In the genomic region with DNA sequence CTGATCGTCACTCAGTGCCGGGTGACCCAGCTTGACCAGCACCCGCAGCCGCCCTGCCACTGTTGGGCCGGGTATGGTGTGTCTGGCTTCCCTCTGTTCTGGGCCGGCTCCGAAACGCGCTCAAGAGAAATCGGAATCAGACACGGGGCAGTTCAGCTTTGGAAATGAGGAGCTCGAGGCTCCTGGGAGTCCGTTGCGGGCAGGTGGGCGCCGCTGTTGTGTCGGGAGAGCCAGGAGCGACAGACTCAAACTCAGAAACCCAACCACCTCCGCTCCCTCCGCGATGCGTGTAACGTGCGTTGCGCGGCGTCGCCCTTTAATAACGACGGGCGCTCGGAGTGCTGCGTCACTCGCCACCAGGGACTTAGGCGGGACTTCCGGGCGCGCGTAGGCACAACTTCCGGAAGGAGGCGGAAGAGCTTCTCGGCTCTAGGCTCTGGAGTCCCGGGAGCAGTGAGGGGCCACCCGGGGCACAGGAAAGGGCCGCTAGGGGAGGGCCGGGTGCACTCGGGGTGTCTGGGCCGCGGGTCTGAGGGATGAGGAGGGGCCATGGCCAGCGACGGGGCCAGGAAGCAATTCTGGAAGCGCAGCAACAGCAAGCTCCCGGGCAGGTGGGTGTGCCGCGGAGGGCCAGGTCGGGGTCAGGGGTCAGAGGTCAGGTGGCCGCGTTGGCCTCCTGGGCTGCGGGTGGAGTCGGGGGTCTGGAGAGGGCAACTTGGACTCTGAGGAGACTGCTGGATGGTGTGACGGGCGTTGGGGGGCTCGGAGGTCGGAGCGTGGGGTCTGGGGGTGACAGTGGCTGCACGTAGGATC, we compare ENCODE assay signal across 1 cellular context.
A peak's percentile ranks its signal among the peaks of the same experiment; 100 is the strongest.
TF ChIP-seq lines count a peak whose summit lies in the region.

A gene with protein sequence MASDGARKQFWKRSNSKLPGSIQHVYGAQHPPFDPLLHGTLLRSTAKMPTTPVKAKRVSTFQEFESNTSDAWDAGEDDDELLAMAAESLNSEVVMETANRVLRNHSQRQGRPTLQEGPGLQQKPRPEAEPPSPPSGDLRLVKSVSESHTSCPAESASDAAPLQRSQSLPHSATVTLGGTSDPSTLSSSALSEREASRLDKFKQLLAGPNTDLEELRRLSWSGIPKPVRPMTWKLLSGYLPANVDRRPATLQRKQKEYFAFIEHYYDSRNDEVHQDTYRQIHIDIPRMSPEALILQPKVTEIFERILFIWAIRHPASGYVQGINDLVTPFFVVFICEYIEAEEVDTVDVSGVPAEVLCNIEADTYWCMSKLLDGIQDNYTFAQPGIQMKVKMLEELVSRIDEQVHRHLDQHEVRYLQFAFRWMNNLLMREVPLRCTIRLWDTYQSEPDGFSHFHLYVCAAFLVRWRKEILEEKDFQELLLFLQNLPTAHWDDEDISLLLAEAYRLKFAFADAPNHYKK (plus strand): TSS at position 413 of the 813 bp plus-strand sequence. CDS start 137 bp downstream, at position 550.

TF ChIP-seq in HepG2, 621 proteins besides CTCF, POLR2A, EP300 and RAD21 (continued from another document and continues in another):
- TF ChIP-seq, protein P1, sequence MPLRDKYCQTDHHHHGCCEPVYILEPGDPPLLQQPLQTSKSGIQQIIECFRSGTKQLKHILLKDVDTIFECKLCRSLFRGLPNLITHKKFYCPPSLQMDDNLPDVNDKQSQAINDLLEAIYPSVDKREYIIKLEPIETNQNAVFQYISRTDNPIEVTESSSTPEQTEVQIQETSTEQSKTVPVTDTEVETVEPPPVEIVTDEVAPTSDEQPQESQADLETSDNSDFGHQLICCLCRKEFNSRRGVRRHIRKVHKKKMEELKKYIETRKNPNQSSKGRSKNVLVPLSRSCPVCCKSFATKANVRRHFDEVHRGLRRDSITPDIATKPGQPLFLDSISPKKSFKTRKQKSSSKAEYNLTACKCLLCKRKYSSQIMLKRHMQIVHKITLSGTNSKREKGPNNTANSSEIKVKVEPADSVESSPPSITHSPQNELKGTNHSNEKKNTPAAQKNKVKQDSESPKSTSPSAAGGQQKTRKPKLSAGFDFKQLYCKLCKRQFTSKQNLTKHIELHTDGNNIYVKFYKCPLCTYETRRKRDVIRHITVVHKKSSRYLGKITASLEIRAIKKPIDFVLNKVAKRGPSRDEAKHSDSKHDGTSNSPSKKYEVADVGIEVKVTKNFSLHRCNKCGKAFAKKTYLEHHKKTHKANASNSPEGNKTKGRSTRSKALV (CRISPR knock-in tag; IDR thresholded peaks at IDR 0.05) = 0 out of 2 replicates have a peak, but pooled peaks have one; percentile 41
- TF ChIP-seq, protein P2, sequence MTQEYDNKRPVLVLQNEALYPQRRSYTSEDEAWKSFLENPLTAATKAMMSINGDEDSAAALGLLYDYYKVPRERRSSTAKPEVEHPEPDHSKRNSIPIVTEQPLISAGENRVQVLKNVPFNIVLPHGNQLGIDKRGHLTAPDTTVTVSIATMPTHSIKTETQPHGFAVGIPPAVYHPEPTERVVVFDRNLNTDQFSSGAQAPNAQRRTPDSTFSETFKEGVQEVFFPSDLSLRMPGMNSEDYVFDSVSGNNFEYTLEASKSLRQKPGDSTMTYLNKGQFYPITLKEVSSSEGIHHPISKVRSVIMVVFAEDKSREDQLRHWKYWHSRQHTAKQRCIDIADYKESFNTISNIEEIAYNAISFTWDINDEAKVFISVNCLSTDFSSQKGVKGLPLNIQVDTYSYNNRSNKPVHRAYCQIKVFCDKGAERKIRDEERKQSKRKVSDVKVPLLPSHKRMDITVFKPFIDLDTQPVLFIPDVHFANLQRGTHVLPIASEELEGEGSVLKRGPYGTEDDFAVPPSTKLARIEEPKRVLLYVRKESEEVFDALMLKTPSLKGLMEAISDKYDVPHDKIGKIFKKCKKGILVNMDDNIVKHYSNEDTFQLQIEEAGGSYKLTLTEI (CRISPR knock-in tag; conservative IDR thresholded peaks at IDR 0.05) = no peak
- TF ChIP-seq SOX6 (IDR thresholded peaks at IDR 0.05) (no peak), SOX6 (CRISPR knock-in tag; IDR thresholded peaks at IDR 0.05) (peak; percentile 59; the same call in 1 of the 2 replicates), SAP130 (CRISPR knock-in tag; IDR thresholded peaks at IDR 0.05; ENCODE audit: low read depth) (peak; percentile 99), ZMYM2 (CRISPR knock-in tag; IDR thresholded peaks at IDR 0.05) (peak; percentile 53; the same call in 1 of the 2 replicates), NR2F2 (IDR thresholded peaks at IDR 0.05; ENCODE audit: borderline replicate concordance, low read depth) (peak; percentile 91), ZFY (CRISPR knock-in tag; IDR thresholded peaks at IDR 0.05) (peak; percentile 86), BHLHE40 (IDR thresholded peaks at IDR 0.05; ENCODE audit: low read length) (peak; percentile 69), PLRG1 (conservative IDR thresholded peaks at IDR 0.05) (no peak), ZNF251 (CRISPR knock-in tag; IDR thresholded peaks at IDR 0.05) (no peak), TARDBP (CRISPR knock-in tag; IDR thresholded peaks at IDR 0.05) (peak; percentile 87), ZFP36L2 (CRISPR knock-in tag; IDR thresholded peaks at IDR 0.05) (peak; percentile 80; the same call in 1 of the 2 replicates), NR2F1 (CRISPR knock-in tag; IDR thresholded peaks at IDR 0.05) (peak; percentile 91 to 99), SIN3B (IDR thresholded peaks at IDR 0.05; ENCODE audit: low read length) (peak; percentile 85), NFKBIZ (CRISPR knock-in tag; IDR thresholded peaks at IDR 0.05) (0 out of 2 replicates have a peak, but pooled peaks have one; percentile 54), BORCS8-MEF2B (CRISPR knock-in tag; IDR thresholded peaks at IDR 0.05) (peak; percentile 48; the same call in 1 of the 2 replicates), ZNF343 (CRISPR knock-in tag; IDR thresholded peaks at IDR 0.05) (no peak), RBFOX2 (IDR thresholded peaks at IDR 0.05; ENCODE audit: low read depth, low read length) (peak; percentile 99), MTA1 (CRISPR knock-in tag; IDR thresholded peaks at IDR 0.05; ENCODE audit: borderline replicate concordance) (peak; percentile 50; the same call in 1 of the 2 replicates), SRSF4 (IDR thresholded peaks at IDR 0.05; ENCODE audit: low read depth, low read length, poor library complexity, severe bottlenecking) (no peak), ZFP62 (CRISPR knock-in tag; IDR thresholded peaks at IDR 0.05) (no peak), THAP11 (CRISPR knock-in tag; IDR thresholded peaks at IDR 0.05) (peak; percentile 93), ZNF446 (CRISPR knock-in tag; IDR thresholded peaks at IDR 0.05) (peak; percentile 30), TBL1XR1 (IDR thresholded peaks at IDR 0.05; ENCODE audit: borderline replicate concordance, low read length, partially characterized antibody) (peak; percentile 30), ZNF24 (IDR thresholded peaks at IDR 0.05) (no peak), NFKB2 (CRISPR knock-in tag; IDR thresholded peaks at IDR 0.05; ENCODE audit: borderline replicate concordance) (peak; percentile 77; the same call in 1 of the 2 replicates), CREB1 (IDR thresholded peaks at IDR 0.05) (peak; percentile 98), CREB1 (CRISPR knock-in tag; IDR thresholded peaks at IDR 0.05) (peak; percentile 99), KLF15 (CRISPR knock-in tag; IDR thresholded peaks at IDR 0.05; ENCODE audit: borderline replicate concordance) (no peak), ZNF501 (CRISPR knock-in tag; IDR thresholded peaks at IDR 0.05) (peak; percentile 89), GZF1 (CRISPR knock-in tag; IDR thresholded peaks at IDR 0.05) (no peak)
- TF ChIP-seq, protein P3, sequence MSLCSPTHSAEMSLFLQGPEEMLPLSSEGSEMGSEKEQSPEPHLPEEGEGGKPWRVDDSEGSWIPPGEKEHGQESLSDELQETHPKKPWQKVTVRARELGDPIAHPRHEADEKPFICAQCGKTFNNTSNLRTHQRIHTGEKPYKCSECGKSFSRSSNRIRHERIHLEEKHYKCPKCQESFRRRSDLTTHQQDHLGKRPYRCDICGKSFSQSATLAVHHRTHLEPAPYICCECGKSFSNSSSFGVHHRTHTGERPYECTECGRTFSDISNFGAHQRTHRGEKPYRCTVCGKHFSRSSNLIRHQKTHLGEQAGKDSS (CRISPR knock-in tag; IDR thresholded peaks at IDR 0.05; ENCODE audit: borderline replicate concordance, low read depth) = peak; percentile 67; the same call in 1 of the 2 replicates
- TF ChIP-seq, protein P4, sequence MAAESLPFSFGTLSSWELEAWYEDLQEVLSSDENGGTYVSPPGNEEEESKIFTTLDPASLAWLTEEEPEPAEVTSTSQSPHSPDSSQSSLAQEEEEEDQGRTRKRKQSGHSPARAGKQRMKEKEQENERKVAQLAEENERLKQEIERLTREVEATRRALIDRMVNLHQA (CRISPR knock-in tag; IDR thresholded peaks at IDR 0.05) = 0 out of 2 replicates have a peak, but pooled peaks have one; percentile 54
- TF ChIP-seq, protein P5, sequence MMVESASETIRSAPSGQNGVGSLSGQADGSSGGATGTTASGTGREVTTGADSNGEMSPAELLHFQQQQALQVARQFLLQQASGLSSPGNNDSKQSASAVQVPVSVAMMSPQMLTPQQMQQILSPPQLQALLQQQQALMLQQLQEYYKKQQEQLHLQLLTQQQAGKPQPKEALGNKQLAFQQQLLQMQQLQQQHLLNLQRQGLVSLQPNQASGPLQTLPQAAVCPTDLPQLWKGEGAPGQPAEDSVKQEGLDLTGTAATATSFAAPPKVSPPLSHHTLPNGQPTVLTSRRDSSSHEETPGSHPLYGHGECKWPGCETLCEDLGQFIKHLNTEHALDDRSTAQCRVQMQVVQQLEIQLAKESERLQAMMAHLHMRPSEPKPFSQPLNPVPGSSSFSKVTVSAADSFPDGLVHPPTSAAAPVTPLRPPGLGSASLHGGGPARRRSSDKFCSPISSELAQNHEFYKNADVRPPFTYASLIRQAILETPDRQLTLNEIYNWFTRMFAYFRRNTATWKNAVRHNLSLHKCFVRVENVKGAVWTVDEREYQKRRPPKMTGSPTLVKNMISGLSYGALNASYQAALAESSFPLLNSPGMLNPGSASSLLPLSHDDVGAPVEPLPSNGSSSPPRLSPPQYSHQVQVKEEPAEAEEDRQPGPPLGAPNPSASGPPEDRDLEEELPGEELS (CRISPR knock-in tag; IDR thresholded peaks at IDR 0.05) = peak; percentile 52
- TF ChIP-seq, protein P6, sequence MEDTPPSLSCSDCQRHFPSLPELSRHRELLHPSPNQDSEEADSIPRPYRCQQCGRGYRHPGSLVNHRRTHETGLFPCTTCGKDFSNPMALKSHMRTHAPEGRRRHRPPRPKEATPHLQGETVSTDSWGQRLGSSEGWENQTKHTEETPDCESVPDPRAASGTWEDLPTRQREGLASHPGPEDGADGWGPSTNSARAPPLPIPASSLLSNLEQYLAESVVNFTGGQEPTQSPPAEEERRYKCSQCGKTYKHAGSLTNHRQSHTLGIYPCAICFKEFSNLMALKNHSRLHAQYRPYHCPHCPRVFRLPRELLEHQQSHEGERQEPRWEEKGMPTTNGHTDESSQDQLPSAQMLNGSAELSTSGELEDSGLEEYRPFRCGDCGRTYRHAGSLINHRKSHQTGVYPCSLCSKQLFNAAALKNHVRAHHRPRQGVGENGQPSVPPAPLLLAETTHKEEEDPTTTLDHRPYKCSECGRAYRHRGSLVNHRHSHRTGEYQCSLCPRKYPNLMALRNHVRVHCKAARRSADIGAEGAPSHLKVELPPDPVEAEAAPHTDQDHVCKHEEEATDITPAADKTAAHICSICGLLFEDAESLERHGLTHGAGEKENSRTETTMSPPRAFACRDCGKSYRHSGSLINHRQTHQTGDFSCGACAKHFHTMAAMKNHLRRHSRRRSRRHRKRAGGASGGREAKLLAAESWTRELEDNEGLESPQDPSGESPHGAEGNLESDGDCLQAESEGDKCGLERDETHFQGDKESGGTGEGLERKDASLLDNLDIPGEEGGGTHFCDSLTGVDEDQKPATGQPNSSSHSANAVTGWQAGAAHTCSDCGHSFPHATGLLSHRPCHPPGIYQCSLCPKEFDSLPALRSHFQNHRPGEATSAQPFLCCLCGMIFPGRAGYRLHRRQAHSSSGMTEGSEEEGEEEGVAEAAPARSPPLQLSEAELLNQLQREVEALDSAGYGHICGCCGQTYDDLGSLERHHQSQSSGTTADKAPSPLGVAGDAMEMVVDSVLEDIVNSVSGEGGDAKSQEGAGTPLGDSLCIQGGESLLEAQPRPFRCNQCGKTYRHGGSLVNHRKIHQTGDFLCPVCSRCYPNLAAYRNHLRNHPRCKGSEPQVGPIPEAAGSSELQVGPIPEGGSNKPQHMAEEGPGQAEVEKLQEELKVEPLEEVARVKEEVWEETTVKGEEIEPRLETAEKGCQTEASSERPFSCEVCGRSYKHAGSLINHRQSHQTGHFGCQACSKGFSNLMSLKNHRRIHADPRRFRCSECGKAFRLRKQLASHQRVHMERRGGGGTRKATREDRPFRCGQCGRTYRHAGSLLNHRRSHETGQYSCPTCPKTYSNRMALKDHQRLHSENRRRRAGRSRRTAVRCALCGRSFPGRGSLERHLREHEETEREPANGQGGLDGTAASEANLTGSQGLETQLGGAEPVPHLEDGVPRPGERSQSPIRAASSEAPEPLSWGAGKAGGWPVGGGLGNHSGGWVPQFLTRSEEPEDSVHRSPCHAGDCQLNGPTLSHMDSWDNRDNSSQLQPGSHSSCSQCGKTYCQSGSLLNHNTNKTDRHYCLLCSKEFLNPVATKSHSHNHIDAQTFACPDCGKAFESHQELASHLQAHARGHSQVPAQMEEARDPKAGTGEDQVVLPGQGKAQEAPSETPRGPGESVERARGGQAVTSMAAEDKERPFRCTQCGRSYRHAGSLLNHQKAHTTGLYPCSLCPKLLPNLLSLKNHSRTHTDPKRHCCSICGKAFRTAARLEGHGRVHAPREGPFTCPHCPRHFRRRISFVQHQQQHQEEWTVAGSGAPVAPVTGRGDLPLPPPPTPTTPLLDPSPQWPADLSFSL (CRISPR knock-in tag; IDR thresholded peaks at IDR 0.05) = no peak
- TF ChIP-seq, protein P7, sequence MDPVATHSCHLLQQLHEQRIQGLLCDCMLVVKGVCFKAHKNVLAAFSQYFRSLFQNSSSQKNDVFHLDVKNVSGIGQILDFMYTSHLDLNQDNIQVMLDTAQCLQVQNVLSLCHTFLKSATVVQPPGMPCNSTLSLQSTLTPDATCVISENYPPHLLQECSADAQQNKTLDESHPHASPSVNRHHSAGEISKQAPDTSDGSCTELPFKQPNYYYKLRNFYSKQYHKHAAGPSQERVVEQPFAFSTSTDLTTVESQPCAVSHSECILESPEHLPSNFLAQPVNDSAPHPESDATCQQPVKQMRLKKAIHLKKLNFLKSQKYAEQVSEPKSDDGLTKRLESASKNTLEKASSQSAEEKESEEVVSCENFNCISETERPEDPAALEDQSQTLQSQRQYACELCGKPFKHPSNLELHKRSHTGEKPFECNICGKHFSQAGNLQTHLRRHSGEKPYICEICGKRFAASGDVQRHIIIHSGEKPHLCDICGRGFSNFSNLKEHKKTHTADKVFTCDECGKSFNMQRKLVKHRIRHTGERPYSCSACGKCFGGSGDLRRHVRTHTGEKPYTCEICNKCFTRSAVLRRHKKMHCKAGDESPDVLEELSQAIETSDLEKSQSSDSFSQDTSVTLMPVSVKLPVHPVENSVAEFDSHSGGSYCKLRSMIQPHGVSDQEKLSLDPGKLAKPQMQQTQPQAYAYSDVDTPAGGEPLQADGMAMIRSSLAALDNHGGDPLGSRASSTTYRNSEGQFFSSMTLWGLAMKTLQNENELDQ (CRISPR knock-in tag; IDR thresholded peaks at IDR 0.05; ENCODE audit: borderline replicate concordance) = no peak
